8 cellular contexts compared by ENCODE assay signal in the genomic region with DNA sequence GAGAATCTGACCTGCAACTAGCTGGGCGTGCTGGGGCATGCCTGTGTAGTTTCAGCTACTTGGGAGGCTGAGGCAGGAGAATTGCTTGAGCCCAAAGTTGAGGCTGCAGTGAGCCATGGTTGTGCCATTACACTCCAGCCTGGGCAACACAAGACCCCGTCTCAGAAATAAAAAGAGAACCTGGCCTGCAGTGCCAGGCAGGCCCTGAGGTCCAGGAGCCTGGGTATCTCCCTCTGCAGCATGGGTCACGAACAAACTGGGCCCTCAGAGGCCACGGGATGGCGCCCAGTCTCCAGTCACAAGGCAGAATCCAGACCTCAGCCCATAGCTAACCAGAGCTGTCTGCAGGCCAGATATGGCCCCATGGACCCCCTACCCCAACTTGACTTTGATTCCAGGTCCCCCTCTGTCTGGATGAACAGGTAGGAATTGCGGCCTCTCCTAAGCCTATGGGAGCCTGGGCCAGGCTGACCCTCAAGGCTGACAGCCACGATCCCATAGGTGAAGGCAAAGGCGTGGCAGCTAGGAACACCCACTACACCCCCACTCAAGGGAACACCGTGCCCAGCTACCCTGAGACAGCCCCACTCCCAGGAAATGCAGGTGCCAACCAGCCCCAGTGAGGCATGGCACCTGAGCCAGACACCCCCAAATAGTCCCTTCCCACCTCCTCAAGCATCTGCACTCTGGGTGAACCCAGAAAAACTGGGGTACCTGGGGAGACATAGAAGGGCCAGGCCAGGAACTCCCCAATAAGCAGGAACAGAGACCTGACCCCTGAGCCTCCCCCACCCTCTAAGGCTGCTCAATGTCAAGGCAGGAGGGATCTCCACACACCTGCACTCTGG. TPM values are rescaled to one million over a fixed set of nuclear protein-coding genes. Genes with fewer than 3 reads are reported as not detected.
DNase-seq lines count a peak whose midpoint lies in the region; ATAC-seq and TF ChIP-seq lines count a peak whose summit lies in the region.

No MANE protein-coding gene starts in this region.

- H2BK12ac ChIP-seq in trophoblast cell (ENCODE audit: low read length) = no peak overlapping the region

- peaks cover 30% of the 10 kb centered on the region for H3K79me1 ChIP-seq in trophoblast cell (ENCODE audit: low read length)

- WGBS in trophoblast cell (ENCODE audit: extremely low coverage, insufficient coverage, insufficient read length) = no CpG with 5 or more reads among the region's 9 CpGs

- peak overlapping the region; percentile 33 for H2BK5ac ChIP-seq in trophoblast cell (ENCODE audit: low read depth, low read length, poor library complexity)

- H4K8ac ChIP-seq in trophoblast cell (ENCODE audit: low read depth, low read length) = peak overlapping the region; percentile 2

- H4K20me1 ChIP-seq in Karpas-422 (ENCODE audit: insufficient read depth, low read depth, low read length) = peaks cover 21% of the 10 kb centered on the region

- no peaks in the 10 kb centered on the region for H3K27me3 ChIP-seq in Karpas-422 (ENCODE audit: low read length)
- no peaks in the 10 kb centered on the region for H3K27me3 ChIP-seq in foreskin keratinocyte
- no peaks in the 10 kb centered on the region for H3K27me3 ChIP-seq in trophoblast cell (ENCODE audit: insufficient read depth, low read length)

- peaks cover 52% of the 10 kb centered on the region for H3K36me3 ChIP-seq in Karpas-422 (ENCODE audit: insufficient read depth, low read length)
- H3K36me3 ChIP-seq in trophoblast cell (ENCODE audit: control insufficient read depth in 1 of 2, insufficient read depth in 2 of 2, low read length in 2 of 2) = peaks cover 40 to 48% of the 10 kb centered on the region in 2 experiments

- H4K91ac ChIP-seq in trophoblast cell (ENCODE audit: low read depth, low read length) = peak overlapping the region; percentile 6

- H3K18ac ChIP-seq in trophoblast cell (ENCODE audit: low read length) = peak overlapping the region; percentile 12

- no peak for ATAC-seq in foreskin keratinocyte

- no peaks in the 10 kb centered on the region for H3K9me2 ChIP-seq in Karpas-422 (replicated peaks; ENCODE audit: insufficient read depth, low read length)

- H3K14ac ChIP-seq in trophoblast cell (ENCODE audit: low read length) = no peak overlapping the region

- H3K4me2 ChIP-seq in Karpas-422 (ENCODE audit: low read depth, low read length, poor library complexity, severe bottlenecking) = no peak overlapping the region
- peak overlapping the region; percentile 86 for H3K4me2 ChIP-seq in trophoblast cell (ENCODE audit: low read length)

- no peak overlapping the region for H3K27ac ChIP-seq in Karpas-422 (ENCODE audit: low read length)
- H3K27ac ChIP-seq in foreskin keratinocyte = no peak overlapping the region
- peak overlapping the region; percentile 71 for H3K27ac ChIP-seq in trophoblast cell (ENCODE audit: low read depth, low read length)

- H2BK120ac ChIP-seq in trophoblast cell (ENCODE audit: insufficient read depth, low read length, poor library complexity) = no peak overlapping the region

- H3K9me3 ChIP-seq in Karpas-422 (ENCODE audit: low read length) = no peaks in the 10 kb centered on the region
- H3K9me3 ChIP-seq in trophoblast cell (ENCODE audit: insufficient read depth, low read depth, low read length) = peaks cover 14% of the 10 kb centered on the region

- no peak overlapping the region for H2AK5ac ChIP-seq in trophoblast cell (ENCODE audit: low read length)

- H2AFZ ChIP-seq in Karpas-422 (ENCODE audit: low read length) (no peak overlapping the region), trophoblast cell (ENCODE audit: insufficient read depth, low read length, poor library complexity) (no peak overlapping the region)

- H3K4me1 ChIP-seq in Karpas-422 (ENCODE audit: low read length) (peaks cover 20% of the 10 kb centered on the region), foreskin keratinocyte (no peaks in the 10 kb centered on the region), trophoblast cell (ENCODE audit: control insufficient read depth in 1 of 2, insufficient read depth in 2 of 2, low read length in 2 of 2) (peaks cover 6 to 12% of the 10 kb centered on the region in 2 experiments)

- DNase-seq in DMS79 (lab: John Stamatoyannopoulos, UW) (peak; percentile 45), Karpas-422 (peak; percentile 80), foreskin keratinocyte (peak in 1 of 2 donors; percentile 90), trophoblast cell (peak in 1 of 2 donors; percentile 64), NCI-H1092 (lab: John Stamatoyannopoulos, UW) (no peak), Kasumi-1 (lab: John Stamatoyannopoulos, UW) (no peak), NCI-H226 (no peak)
- peak; percentile 82 for DNase-seq in activated CD8-positive, alpha-beta memory T cell treated with anti-CD3 and anti-CD28 coated beads, Interleukin-2, amount 50 U/mL, for 48 hours

- peak; percentile 42 for TF ChIP-seq CTCF in foreskin keratinocyte (conservative IDR thresholded peaks at IDR 0.05)

- H3K4ac ChIP-seq in trophoblast cell (ENCODE audit: low read depth, low read length) = no peak overlapping the region

- H3K79me2 ChIP-seq in Karpas-422 (ENCODE audit: low read length) (peaks cover 11% of the 10 kb centered on the region), trophoblast cell (ENCODE audit: control insufficient read depth, insufficient read depth, low read length, poor library complexity) (peaks cover 28% of the 10 kb centered on the region)

- H3K4me3 ChIP-seq in Karpas-422 (ENCODE audit: low read length) (no peak overlapping the region), trophoblast cell (ENCODE audit: low read depth, low read length) (peak overlapping the region; percentile 52)

- no peak overlapping the region for H3K23ac ChIP-seq in trophoblast cell (ENCODE audit: low read length)

- peak overlapping the region; percentile 39 for H4K12ac ChIP-seq in trophoblast cell (ENCODE audit: low read depth, low read length)

- no peak overlapping the region for H3K9ac ChIP-seq in Karpas-422 (ENCODE audit: low read length)
- peak overlapping the region; percentile 60 for H3K9ac ChIP-seq in trophoblast cell (ENCODE audit: low read length)

RNA-seq across cellular contexts. Expression of gene ACTB, which starts 4.0 kb away (rescaled TPM):
- total RNA-seq in Karpas-422 (2014; rRNA removed; shearing (Covaris generic); ENCODE audit: low replicate concordance) = 1,989 and 2,237 TPM in 2 replicates
- total RNA-seq in foreskin keratinocyte = 10,018 and 10,020 TPM in 2 replicates
- polyA plus RNA-seq in foreskin keratinocyte = 8,202 and 8,857 TPM in 2 replicates
- polyA plus RNA-seq in trophoblast cell (2013) = 11,522 and 11,821 TPM in 2 replicates

RNA-seq across cellular contexts. Expression of gene FBXL18, which starts 12.8 kb away (rescaled TPM):
- total RNA-seq in Karpas-422 (2014; rRNA removed; shearing (Covaris generic); ENCODE audit: low replicate concordance) = 3.9 and 8.6 TPM in 2 replicates
- total RNA-seq in foreskin keratinocyte = 13.6 and 14.4 TPM in 2 replicates
- 2.5 and 3.4 TPM in 2 replicates for polyA plus RNA-seq in foreskin keratinocyte
- 10.7 and 11.6 TPM in 2 replicates for polyA plus RNA-seq in trophoblast cell (2013)

Comparison
In these comparisons a context has a peak if more than half of its experiments do, and no peak if none do; other contexts are left out.
1. DNase-seq: peak in DMS79 (single experiment), Karpas-422 (single experiment) and activated CD8-positive, alpha-beta memory T cell treated with anti-CD3 and anti-CD28 coated beads, Interleukin-2, amount 50 U/mL, for 48 hours (single experiment); none in NCI-H1092 (single experiment), Kasumi-1 (0 of 2) and NCI-H226 (single experiment).